8 cellular contexts compared by ENCODE assay signal in the genomic region with DNA sequence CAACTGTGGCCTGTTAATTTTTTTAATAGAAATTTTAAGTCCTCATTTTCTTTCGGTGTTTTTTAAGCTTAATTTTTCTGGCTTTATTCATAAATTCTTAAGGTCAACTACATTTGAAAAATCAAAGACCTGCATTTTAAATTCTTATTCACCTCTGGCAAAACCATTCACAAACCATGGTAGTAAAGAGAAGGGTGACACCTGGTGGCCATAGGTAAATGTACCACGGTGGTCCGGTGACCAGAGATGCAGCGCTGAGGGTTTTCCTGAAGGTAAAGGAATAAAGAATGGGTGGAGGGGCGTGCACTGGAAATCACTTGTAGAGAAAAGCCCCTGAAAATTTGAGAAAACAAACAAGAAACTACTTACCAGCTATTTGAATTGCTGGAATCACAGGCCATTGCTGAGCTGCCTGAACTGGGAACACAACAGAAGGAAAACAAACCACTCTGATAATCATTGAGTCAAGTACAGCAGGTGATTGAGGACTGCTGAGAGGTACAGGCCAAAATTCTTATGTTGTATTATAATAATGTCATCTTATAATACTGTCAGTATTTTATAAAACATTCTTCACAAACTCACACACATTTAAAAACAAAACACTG. TPM values are rescaled to one million over a fixed set of nuclear protein-coding genes. Genes with fewer than 3 reads are reported as not detected.
DNase-seq lines count a peak whose midpoint lies in the region; ATAC-seq and TF ChIP-seq lines count a peak whose summit lies in the region.

No MANE protein-coding gene starts in this region.

- intact Hi-C loops in activated CD4-positive, alpha-beta T cell treated with anti-CD3 and anti-CD28 coated beads, Interleukin-2, amount 10 ng/mL, durations not matched to agents 24 days and 14 days (cut with micrococcal nuclease): loop anchor here (1.0 kb wide), 1 partner anchor 31 kb away; no protein-coding TSS in a partner anchor

- no peak overlapping the region for H3K27ac ChIP-seq in lung (ENCODE audit: low read depth in 1 of 2, low read length in 1 of 2)

- 2 to 4% methylated on average over 5 of the region's 5 CpGs for WGBS in lung, 2 donors

- H3K4me3 ChIP-seq in BE2C (ENCODE audit: low read depth, low read length) (no peak overlapping the region), lung (no peak overlapping the region)

- no peak overlapping the region for H3K4me3 Mint-ChIP-seq in activated CD4-positive, alpha-beta T cell treated with anti-CD3 and anti-CD28 coated beads, Interleukin-2, amount 10 ng/mL, durations not matched to agents 24 days and 14 days

- no peaks in the 10 kb centered on the region for H3K9me3 ChIP-seq in BE2C
- no peaks in the 10 kb centered on the region for H3K9me3 ChIP-seq in lung (ENCODE audit: control insufficient read depth in 2 of 2, insufficient read depth in 1 of 2, low read length in 1 of 2)

- no peaks in the 10 kb centered on the region for H3K36me3 Mint-ChIP-seq in activated CD4-positive, alpha-beta T cell treated with anti-CD3 and anti-CD28 coated beads, Interleukin-2, amount 10 ng/mL, durations not matched to agents 24 days and 14 days (ENCODE audit: low read depth)

- H3K4me1 ChIP-seq in BE2C: no peaks in the 10 kb centered on the region
- H3K4me1 ChIP-seq in lung (ENCODE audit: control insufficient read depth in 2 of 2, insufficient read depth in 2 of 2, low read length in 2 of 2): peaks cover 0 to 2% of the 10 kb centered on the region in 2 donors

- H3K9me3 Mint-ChIP-seq in activated CD4-positive, alpha-beta T cell treated with anti-CD3 and anti-CD28 coated beads, Interleukin-2, amount 10 ng/mL, durations not matched to agents 24 days and 14 days: no peaks in the 10 kb centered on the region

- H3K36me3 ChIP-seq in BE2C: no peaks in the 10 kb centered on the region
- H3K36me3 ChIP-seq in lung (ENCODE audit: control insufficient read depth in 2 of 2, insufficient read depth in 2 of 2, low read length in 2 of 2): no peaks in the 10 kb centered on the region

- no peaks in the 10 kb centered on the region for H3K27me3 ChIP-seq in BE2C
- no peaks in the 10 kb centered on the region for H3K27me3 ChIP-seq in lung (ENCODE audit: control insufficient read depth, insufficient read depth)

- ATAC-seq in GM21786 (IDR thresholded peaks at IDR 0.05; ENCODE audit: unreplicated experiment) (peak; percentile 55), lung (ENCODE audit: insufficient read depth, low FRiP score) (peak; percentile 81), HG02870 (IDR thresholded peaks at IDR 0.05; ENCODE audit: unreplicated experiment) (no peak)

- H3K4me1 Mint-ChIP-seq in activated CD4-positive, alpha-beta T cell treated with anti-CD3 and anti-CD28 coated beads, Interleukin-2, amount 10 ng/mL, durations not matched to agents 24 days and 14 days: peaks cover 12% of the 10 kb centered on the region

- peaks cover 10% of the 10 kb centered on the region for H3K27me3 Mint-ChIP-seq in activated CD4-positive, alpha-beta T cell treated with anti-CD3 and anti-CD28 coated beads, Interleukin-2, amount 10 ng/mL, durations not matched to agents 24 days and 14 days

- TF ChIP-seq CTCF in BE2C (IDR thresholded peaks at IDR 0.05; ENCODE audit: low read depth, low read length): peak; percentile 74
- peak; percentile 83 for TF ChIP-seq CTCF in lung (IDR thresholded peaks at IDR 0.05; ENCODE audit: control extremely low read depth, extremely low read depth)

- DNase-seq in BE2C (peak; percentile 66), NCI-H460 (ENCODE audit: extremely low read depth, low read depth) (peak; percentile 54), dermis blood vessel endothelial cell (peak; percentile 85), lung (ENCODE audit: low spot score) (peak; percentile 65)
- DNase-seq in activated CD4-positive, alpha-beta T cell treated with anti-CD3 and anti-CD28 coated beads, Interleukin-2, amount 10 ng/mL, durations not matched to agents 24 days and 14 days: peak; percentile 91
- DNase-seq in stimulated activated CD8-positive, alpha-beta memory T cell treated with anti-CD3 and anti-CD28 coated beads, Interleukin-15, amount 100 ng/mL, for 4 hours (ENCODE audit: low read depth in 2 of 2): peak; percentile 25 to 43

- no peak overlapping the region for H3K27ac Mint-ChIP-seq in activated CD4-positive, alpha-beta T cell treated with anti-CD3 and anti-CD28 coated beads, Interleukin-2, amount 10 ng/mL, durations not matched to agents 24 days and 14 days

RNA-seq across cellular contexts. Expression of a gene that starts 10.1 kb away (rescaled TPM):
- polyA plus RNA-seq in BE2C (2012; ENCODE audit: insufficient read depth, insufficient read length, low read depth): not detected
- 11.5 and 14.5 TPM in 2 replicates for total RNA-seq in NCI-H460 (2014; rRNA removed; shearing (Covaris generic))
- 15.3 and 21.5 TPM in 2 replicates for polyA plus RNA-seq in NCI-H460 (2014; cell fraction: nucleus; rRNA removed)
- total RNA-seq in activated CD4-positive, alpha-beta T cell treated with anti-CD3 and anti-CD28 coated beads, Interleukin-2, amount 10 ng/mL, durations not matched to agents 24 days and 14 days: 0.12 and 0.50 TPM in 2 replicates
- total RNA-seq in dermis blood vessel endothelial cell (2.2 and 6.2 TPM in 2 replicates), lung (10 to 100 TPM in 1 of 2 donors, 1 to 10 TPM in 1; 8.3 to 10.7 TPM)
- polyA plus RNA-seq in lung: 1 to 10 TPM; 3.1 to 5.7 TPM

Comparison
In these comparisons a context has a peak if more than half of its experiments do, and no peak if none do; other contexts are left out.
1. DNase-seq: peak in every context shown above with its lines; median percentile 91 in activated CD4-positive, alpha-beta T cell treated with anti-CD3 and anti-CD28 coated beads, Interleukin-2, amount 10 ng/mL, durations not matched to agents 24 days and 14 days; 85 in dermis blood vessel endothelial cell; 66 in BE2C; 65 in lung; 54 in NCI-H460; 34 in stimulated activated CD8-positive, alpha-beta memory T cell treated with anti-CD3 and anti-CD28 coated beads, Interleukin-15, amount 100 ng/mL, for 4 hours.